10 cellular contexts compared by ENCODE assay signal in the genomic region with DNA sequence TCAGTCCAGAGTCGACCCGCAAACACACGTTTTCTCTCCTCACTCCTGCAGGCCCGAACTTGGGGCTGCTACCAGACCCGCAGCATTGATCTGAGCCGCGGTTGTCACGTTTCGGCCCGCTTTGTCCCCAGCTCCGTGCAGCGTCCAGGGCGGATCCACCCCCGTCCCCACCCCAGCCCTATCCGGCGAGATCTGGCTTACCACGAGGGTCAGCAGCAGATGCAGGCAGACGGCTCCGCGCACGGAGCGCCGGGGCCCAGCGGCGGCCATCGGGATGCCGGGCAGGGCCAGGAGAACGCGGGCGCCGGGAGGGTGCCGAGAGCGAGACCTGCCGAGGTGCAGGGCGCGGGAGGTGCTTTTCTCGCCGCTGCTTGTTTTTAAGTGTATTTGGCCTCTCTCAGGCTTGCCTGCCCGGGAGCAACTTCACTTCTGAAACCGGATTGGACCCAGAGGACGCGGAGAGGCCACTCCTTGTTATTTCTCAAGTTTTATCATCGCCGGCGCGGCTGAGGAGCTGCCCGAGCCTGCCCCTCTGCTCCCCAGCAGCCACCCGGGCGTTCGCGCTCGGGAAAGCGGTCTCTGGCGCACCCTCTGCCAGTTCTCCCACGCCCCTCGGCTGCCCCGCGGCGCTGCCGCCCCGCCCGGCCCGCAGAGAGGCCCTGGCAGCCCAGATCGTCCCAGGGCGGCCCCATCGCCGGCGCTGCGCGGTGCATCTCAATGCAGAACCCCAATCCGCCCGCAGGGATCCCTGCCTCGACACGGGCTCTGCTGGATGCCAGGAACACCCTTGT. TPM values are rescaled to one million over a fixed set of nuclear protein-coding genes. Genes with fewer than 3 reads are reported as not detected.
DNase-seq lines count a peak whose midpoint lies in the region; ATAC-seq and TF ChIP-seq lines count a peak whose summit lies in the region.
"Had no signal": no experiment of that assay in that cellular context is flagged by ENCODE, and none has a peak within 500 bp of the region (broad histone marks: within the 10 kb centered on the region; RNA-seq: fewer than 3 reads in every experiment).

A gene (minus strand): TSS at position 352 of the 791 bp plus-strand sequence. CDS start 82 bp downstream, at position 270.

- CTCF ChIA-PET in Panc1 (lab: Charles Lee): no interaction called here

- peak within 1 kb of the TSS; percentile 78 for H3K27ac Mint-ChIP-seq in osteocyte (ENCODE audit: unreplicated experiment)

- peaks cover 22% of the 10 kb centered on the region for H3K4me1 Mint-ChIP-seq in osteocyte (ENCODE audit: unreplicated experiment)

- no peak for DNase-seq in Panc1 (ENCODE audit: low read depth, low spot score)
- peak; percentile 83 for DNase-seq in fibroblast of pulmonary artery (ENCODE audit: low read depth)
- no peak for DNase-seq in osteocyte (ENCODE audit: extremely low spot score, unreplicated experiment)
- no peak for DNase-seq in DMS79 treated with DMSO at 0.1 percent for 48 hours (lab: John Stamatoyannopoulos, UW)
- no peak for DNase-seq in RKO (ENCODE audit: low spot score)

- TF ChIP-seq CTCF in Panc1 (IDR thresholded peaks at IDR 0.05) (no peak), fibroblast of pulmonary artery (IDR thresholded peaks at IDR 0.05; ENCODE audit: low read length, missing control alignments) (no peak), osteocyte (IDR thresholded peaks at IDR 0.05) (no peak)

- H3K36me3 Mint-ChIP-seq in osteocyte (ENCODE audit: unreplicated experiment): peaks cover 4% of the 10 kb centered on the region

- no peaks in the 10 kb centered on the region for H3K9me3 ChIP-seq in Panc1 (ENCODE audit: control insufficient read depth, insufficient read depth, low read depth, low read length)
- H3K9me3 ChIP-seq: uterus had no signal

- H3K4me3 Mint-ChIP-seq in osteocyte (ENCODE audit: unreplicated experiment): peak within 1 kb of the TSS; percentile 76

- BruUV-seq in Panc1 (replicated peaks; lab: Mats Ljungman, UMichigan): no TSS peak

- peaks cover 8% of the 10 kb centered on the region for H3K27me3 ChIP-seq in Panc1 (ENCODE audit: control insufficient read depth, insufficient read depth, low read length)

- H3K27me3 Mint-ChIP-seq in osteocyte (ENCODE audit: unreplicated experiment): peaks cover 73% of the 10 kb centered on the region

- intact Hi-C loops in Panc1 (cut with micrococcal nuclease; ENCODE audit: unreplicated experiment): no loop called here

- peak; percentile 77 for ATAC-seq in Panc1
- ATAC-seq in HG02840 (IDR thresholded peaks at IDR 0.05; ENCODE audit: low FRiP score, unreplicated experiment): no peak
- ATAC-seq in HG03135 (IDR thresholded peaks at IDR 0.05; ENCODE audit: unreplicated experiment): no peak
- ATAC-seq: GM12878 had no signal

- POLR2A ChIA-PET in Panc1 (lab: Charles Lee): no interaction called here

- H3K4me3 ChIP-seq in GM08714 (ENCODE audit: low read length) (peak within 1 kb of the TSS; percentile 30; the same call in 1 of the 2 replicates), Panc1 (ENCODE audit: low read depth in 2 of 2, low read length in 2 of 2) (peak within 1 kb of the TSS; percentile 29 to 37), fibroblast of pulmonary artery (replicated peaks; ENCODE audit: low read depth, low read length) (peak within 1 kb of the TSS; percentile 65)
- H3K4me3 ChIP-seq: GM12878 had no signal

- H3K27ac ChIP-seq in Panc1 (ENCODE audit: low read length): no peak within 1 kb of the TSS
- H3K27ac ChIP-seq: uterus had no signal

- in situ Hi-C loops in Panc1 (cut with HindIII; ENCODE audit: low pct_unique_long_range_greater_than_20kb, low sequenced_read_pairs): no loop called here

- H3K9me3 Mint-ChIP-seq in osteocyte (ENCODE audit: unreplicated experiment): peaks cover 10% of the 10 kb centered on the region

- no peaks in the 10 kb centered on the region for H3K4me1 ChIP-seq in Panc1 (ENCODE audit: control insufficient read depth, insufficient read depth, low read length)

- H3K36me3 ChIP-seq in Panc1 (ENCODE audit: control insufficient read depth, insufficient read depth, low read length): no peaks in the 10 kb centered on the region; the same call in 1 of the 2 replicates
- H3K36me3 ChIP-seq: uterus had no signal

RNA-seq across cellular contexts. Expression of the gene that starts here (rescaled TPM):
- total RNA-seq in Panc1 (2021; ENCODE audit: unreplicated experiment) (0.23 TPM), osteocyte (5.6 and 5.8 TPM in 2 replicates)
- 0.31 TPM for polyA plus RNA-seq in Panc1 (2012; ENCODE audit: insufficient read length)

Comparison
In these comparisons a context has a peak if more than half of its experiments do, and no peak if none do; other contexts are left out.
1. Peak in ATAC-seq and H3K4me3 ChIP-seq in Panc1; RNA of the gene not detected or under 1 TPM.